10 cellular contexts compared by ENCODE assay signal in the genomic region with DNA sequence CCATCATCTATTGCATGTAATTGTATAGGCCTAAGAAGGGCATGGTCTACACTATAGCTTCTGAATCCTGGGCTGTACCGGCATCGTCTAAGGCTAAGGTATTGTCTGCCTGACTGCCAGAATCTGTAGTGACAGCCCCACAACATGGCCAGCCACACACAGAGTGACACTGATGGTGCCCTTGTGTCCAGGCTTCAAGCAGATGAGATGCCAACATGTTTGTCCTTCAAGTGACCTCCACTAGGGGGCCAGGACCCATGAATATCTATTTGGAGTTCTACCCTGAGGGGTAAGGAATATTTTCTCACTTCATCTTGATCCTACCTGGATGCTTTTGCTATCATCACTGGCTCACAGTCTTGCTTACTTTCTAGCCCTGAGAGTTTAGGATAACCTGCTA. TPM values are rescaled to one million over a fixed set of nuclear protein-coding genes. Genes with fewer than 3 reads are reported as not detected.
DNase-seq lines count a peak whose midpoint lies in the region; ATAC-seq and TF ChIP-seq lines count a peak whose summit lies in the region.
"Had no signal": no experiment of that assay in that cellular context is flagged by ENCODE, and none has a peak within 500 bp of the region (broad histone marks: within the 10 kb centered on the region; RNA-seq: fewer than 3 reads in every experiment).

No MANE protein-coding gene starts in this region.

- H3K4me3 ChIP-seq in AG09309 (ENCODE audit: control insufficient read depth, low read depth, low read length) (no peak overlapping the region), GM06990 (replicated peaks; ENCODE audit: low read depth, low read length) (no peak overlapping the region), spleen (no peak overlapping the region)

- no peak for ATAC-seq in GM21367 (IDR thresholded peaks at IDR 0.05; ENCODE audit: unreplicated experiment)
- ATAC-seq: activated CD8-positive, alpha-beta memory T cell treated with anti-CD3 and anti-CD28 coated beads, Interleukin-2, amount 10 ng/mL, durations not matched to agents 7 days and 5 days; left cardiac atrium had no signal

- TF ChIP-seq POLR2A in spleen (IDR thresholded peaks at IDR 0.05): no peak

- H3K27me3 ChIP-seq in GM06990 (replicated peaks; ENCODE audit: control insufficient read depth, insufficient read depth, low read length) (no peaks in the 10 kb centered on the region), spleen (replicated peaks in 1 of 7) (no peaks in the 10 kb centered on the region)

- WGBS in spleen, 5 donors: 92 to 95% (median 94%) methylated on average over 2 of the region's 2 CpGs

- intact Hi-C loops in spleen (cut with DNase I; ENCODE audit: low total_unique reads): no loop called here

- H3K36me3 ChIP-seq in GM06990 (ENCODE audit: control insufficient read depth, insufficient read depth, low read length) (no peaks in the 10 kb centered on the region), spleen (peaks cover 0 to 9% (median 0%) of the 10 kb centered on the region in 6 donors)

- DNase-seq in AG09309 (ENCODE audit: low read depth) (no peak), GM06990 (ENCODE audit: extremely low read depth, insufficient read length) (no peak), RPMI7951 (ENCODE audit: low read depth) (peak; percentile 11), iPS DF 19.7 (ENCODE audit: low read depth, low spot score) (peak; percentile 12), occipital lobe (lab: John Stamatoyannopoulos, UW) (no peak), nucleus accumbens (lab: John Stamatoyannopoulos, UW) (no peak), spleen (no peak)
- DNase-seq: activated CD8-positive, alpha-beta memory T cell treated with anti-CD3 and anti-CD28 coated beads, Interleukin-2, amount 10 ng/mL, durations not matched to agents 7 days and 5 days; left cardiac atrium had no signal

- no peaks in the 10 kb centered on the region for H3K4me1 ChIP-seq in spleen

- TF ChIP-seq CTCF in AG09309 (IDR thresholded peaks at IDR 0.05; ENCODE audit: control insufficient read depth, insufficient read depth, low read depth, low read length, missing control alignments): peak; percentile 23
- peak; percentile 66 for TF ChIP-seq CTCF in GM06990 (IDR thresholded peaks at IDR 0.05; ENCODE audit: insufficient read depth, low read length, poor library complexity, severe bottlenecking)
- peak in 4 of 11 experiments; percentile 11 to 27 (median 22) for TF ChIP-seq CTCF in spleen (IDR thresholded peaks at IDR 0.05 in 8 of 11, conservative IDR thresholded peaks at IDR 0.05 in 3 of 11)

- H3K9me3 ChIP-seq in spleen: no peaks in the 10 kb centered on the region

- H3K27ac ChIP-seq in spleen: no peak overlapping the region

RNA-seq across cellular contexts. Expression of a gene that starts 1.5 kb away (rescaled TPM):
- total RNA-seq in RPMI7951 (2014; rRNA removed; shearing (Covaris generic)): not detected in 2 replicates
- total RNA-seq in occipital lobe (not detected), spleen (not detected)
- not detected for polyA plus RNA-seq in spleen
- total RNA-seq: activated CD8-positive, alpha-beta memory T cell treated with anti-CD3 and anti-CD28 coated beads, Interleukin-2, amount 10 ng/mL, durations not matched to agents 7 days and 5 days; left cardiac atrium had no signal

RNA-seq across cellular contexts. Expression of a gene that starts 50.5 kb away (rescaled TPM):
- not detected in 2 replicates for total RNA-seq in RPMI7951 (2014; rRNA removed; shearing (Covaris generic))
- not detected for total RNA-seq in occipital lobe
- total RNA-seq in spleen: not detected
- not detected for polyA plus RNA-seq in spleen
- total RNA-seq: activated CD8-positive, alpha-beta memory T cell treated with anti-CD3 and anti-CD28 coated beads, Interleukin-2, amount 10 ng/mL, durations not matched to agents 7 days and 5 days had no signal

RNA-seq across cellular contexts. Expression of a gene that starts 53.7 kb away (rescaled TPM):
- 0.24 and 0.49 TPM in 2 replicates for total RNA-seq in RPMI7951 (2014; rRNA removed; shearing (Covaris generic))
- total RNA-seq in occipital lobe: 1.6 TPM
- total RNA-seq in spleen: not detected
- under 1 TPM in 2 of 3 donors, not detected in 1; 0.09 to 0.10 TPM for polyA plus RNA-seq in spleen
- total RNA-seq: activated CD8-positive, alpha-beta memory T cell treated with anti-CD3 and anti-CD28 coated beads, Interleukin-2, amount 10 ng/mL, durations not matched to agents 7 days and 5 days had no signal

Comparison
In these comparisons a context has a peak if more than half of its experiments do, and no peak if none do; other contexts are left out.
1. DNase-seq: peak in RPMI7951 (single experiment) and iPS DF 19.7 (single experiment); none in AG09309 (single experiment), GM06990 (single experiment), occipital lobe (single experiment), nucleus accumbens (0 of 56) and spleen (single experiment).